Comparison of ENCODE assay signal across 8 cellular contexts in genomic region chr3:45795882-45796765, GRCh38. TPM values are rescaled to one million over a fixed set of nuclear protein-coding genes. Genes with fewer than 3 reads are reported as not detected.
DNase-seq lines count a peak whose midpoint lies in the region; ATAC-seq and TF ChIP-seq lines count a peak whose summit lies in the region.

A gene with protein sequence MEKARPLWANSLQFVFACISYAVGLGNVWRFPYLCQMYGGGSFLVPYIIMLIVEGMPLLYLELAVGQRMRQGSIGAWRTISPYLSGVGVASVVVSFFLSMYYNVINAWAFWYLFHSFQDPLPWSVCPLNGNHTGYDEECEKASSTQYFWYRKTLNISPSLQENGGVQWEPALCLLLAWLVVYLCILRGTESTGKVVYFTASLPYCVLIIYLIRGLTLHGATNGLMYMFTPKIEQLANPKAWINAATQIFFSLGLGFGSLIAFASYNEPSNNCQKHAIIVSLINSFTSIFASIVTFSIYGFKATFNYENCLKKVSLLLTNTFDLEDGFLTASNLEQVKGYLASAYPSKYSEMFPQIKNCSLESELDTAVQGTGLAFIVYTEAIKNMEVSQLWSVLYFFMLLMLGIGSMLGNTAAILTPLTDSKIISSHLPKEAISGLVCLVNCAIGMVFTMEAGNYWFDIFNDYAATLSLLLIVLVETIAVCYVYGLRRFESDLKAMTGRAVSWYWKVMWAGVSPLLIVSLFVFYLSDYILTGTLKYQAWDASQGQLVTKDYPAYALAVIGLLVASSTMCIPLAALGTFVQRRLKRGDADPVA (minus strand): TSS chr3:45796536. CDS start chr3:45796419, 117 bp downstream.

- POLR2A ChIA-PET in Caco-2 (lab: Charles Lee): no interaction called here
- POLR2A ChIA-PET in T-cell (lab: Charles Lee): no interaction called here
- POLR2A ChIA-PET in PC-9 (lab: Charles Lee; ENCODE audit: unreplicated experiment): no interaction called here

- CTCF ChIA-PET in Caco-2 (lab: Charles Lee): no interaction called here
- CTCF ChIA-PET in T-cell (lab: Charles Lee): no interaction called here
- CTCF ChIA-PET in PC-9 (lab: Charles Lee): no interaction called here

- H3K9me2 ChIP-seq in PC-9 (ENCODE audit: insufficient read depth): no peaks in the 10 kb centered on the region

- peak in 3 of 4 experiments; percentile 33 to 55 (median 45) for ATAC-seq in T-cell (replicated peaks in 1 of 4)
- peak; percentile 25 for ATAC-seq in omental fat pad (ENCODE audit: low FRiP score)
- no peak for ATAC-seq in HG02798 (IDR thresholded peaks at IDR 0.05; ENCODE audit: poor library complexity, unreplicated experiment)

- no peaks in the 10 kb centered on the region for H3K4me1 ChIP-seq in Caco-2
- H3K4me1 ChIP-seq in PC-9 (replicated peaks; ENCODE audit: insufficient read depth): peaks cover 8% of the 10 kb centered on the region; the same call in 1 of the 2 replicates

- DNase-seq in Caco-2 (peak; percentile 43 to 54), T-cell (peak in 5 of 34 experiments; percentile 1 to 13 (median 4)), fibroblast of mammary gland (ENCODE audit: low read depth) (no peak), omental fat pad (ENCODE audit: low spot score) (no peak), PC-9 (no peak), NCI-H1417 treated with DMSO at 0.1 percent for 48 hours (lab: John Stamatoyannopoulos, UW) (no peak), SIG-M5 (lab: John Stamatoyannopoulos, UW) (no peak)

- no peaks in the 10 kb centered on the region for H3K9me3 ChIP-seq in Caco-2
- no peaks in the 10 kb centered on the region for H3K9me3 ChIP-seq in PC-9 (ENCODE audit: insufficient read depth, low read depth)

- H3K79me2 ChIP-seq in PC-9 (ENCODE audit: low read depth): no peaks in the 10 kb centered on the region

- H3F3A ChIP-seq in PC-9 (ENCODE audit: insufficient read depth, low read depth): peaks cover 7% of the 10 kb centered on the region; the same call in 1 of the 2 replicates

- H3K36me3 ChIP-seq in Caco-2 (ENCODE audit: control insufficient read depth, insufficient read depth, low read length) (no peaks in the 10 kb centered on the region; the same call in 1 of the 2 replicates), PC-9 (ENCODE audit: low read depth) (no peaks in the 10 kb centered on the region)

- H3K4me1 Mint-ChIP-seq in Caco-2 (ENCODE audit: low read depth, unreplicated experiment) (peaks cover 5% of the 10 kb centered on the region), T-cell (peaks cover 13 to 19% (median 17%) of the 10 kb centered on the region in 3 donors)

- intact Hi-C loops in Caco-2 (cut with micrococcal nuclease; ENCODE audit: unreplicated experiment): no loop called here
- intact Hi-C loops in PC-9 (cut with micrococcal nuclease; ENCODE audit: unreplicated experiment): no loop called here

- H3K27ac ChIP-seq in PC-9: no peak within 1 kb of the TSS

- peaks cover 4% of the 10 kb centered on the region for H3K27me3 Mint-ChIP-seq in Caco-2 (ENCODE audit: insufficient read depth, unreplicated experiment)
- peaks cover 41 to 62% of the 10 kb centered on the region in 2 donors for H3K27me3 Mint-ChIP-seq in T-cell

- H3K4me2 ChIP-seq in PC-9: no peak within 1 kb of the TSS

- H3K36me3 Mint-ChIP-seq in Caco-2 (ENCODE audit: insufficient read depth, unreplicated experiment) (no peaks in the 10 kb centered on the region), T-cell (no peaks in the 10 kb centered on the region)

- H3K27me3 ChIP-seq in Caco-2 (replicated peaks; ENCODE audit: control insufficient read depth, insufficient read depth, low read length): no peaks in the 10 kb centered on the region
- H3K27me3 ChIP-seq in PC-9 (ENCODE audit: insufficient read depth, low read depth): no peaks in the 10 kb centered on the region

- TF ChIP-seq CTCF in Caco-2 (IDR thresholded peaks at IDR 0.05; ENCODE audit: insufficient read depth in 1 of 2, low read depth in 1 of 2, low read length in 1 of 2, severe bottlenecking in 1 of 2, unreplicated experiment in 1 of 2) (no peak), fibroblast of mammary gland (conservative IDR thresholded peaks at IDR 0.05; ENCODE audit: control insufficient read depth, insufficient read depth, low read depth, low read length) (no peak), omental fat pad (IDR thresholded peaks at IDR 0.05) (no peak), PC-9 (conservative IDR thresholded peaks at IDR 0.05) (no peak)

- H3K4me3 Mint-ChIP-seq in Caco-2 (ENCODE audit: unreplicated experiment): peak within 1 kb of the TSS; percentile 67
- peak within 1 kb of the TSS; percentile 59 to 75 (median 73) for H3K4me3 Mint-ChIP-seq in T-cell

- H2AFZ ChIP-seq in PC-9: no peak within 1 kb of the TSS

- H3K9me3 Mint-ChIP-seq in Caco-2 (ENCODE audit: unreplicated experiment) (no peaks in the 10 kb centered on the region), T-cell (no peaks in the 10 kb centered on the region)

- no peak within 1 kb of the TSS for H3K27ac Mint-ChIP-seq in Caco-2 (ENCODE audit: unreplicated experiment)
- H3K27ac Mint-ChIP-seq in T-cell: no peak within 1 kb of the TSS

- no peaks in the 10 kb centered on the region for H4K20me1 ChIP-seq in PC-9 (ENCODE audit: insufficient read depth)

- no TSS peak for BruUV-seq in Caco-2 (replicated peaks; lab: Mats Ljungman, UMichigan)
- BruUV-seq in PC-9 (replicated peaks; lab: Mats Ljungman, UMichigan): no TSS peak

- H3K4me3 ChIP-seq in Caco-2 (ENCODE audit: low read depth, low read length) (peak within 1 kb of the TSS; percentile 64), fibroblast of mammary gland (ENCODE audit: control insufficient read depth, low read depth, low read length) (peak within 1 kb of the TSS; percentile 1), PC-9 (no peak within 1 kb of the TSS)

RNA-seq across cellular contexts. Expression of the gene that starts here (rescaled TPM):
- total RNA-seq in Caco-2 (2022): 0.39 and 1.4 TPM in 2 replicates
- total RNA-seq in T-cell: under 1 TPM in 4 of 5 donors, not detected in 1; 0.12 to 0.44 (median 0.24) TPM
- total RNA-seq in omental fat pad: under 1 TPM in 3 of 4 donors, not detected in 1; 0.09 to 0.72 (median 0.38) TPM
- not detected in 2 replicates for total RNA-seq in PC-9 (2021)

Comparison
In these comparisons a context has a peak if more than half of its experiments do, and no peak if none do; other contexts are left out.
1. Peak in ATAC-seq in T-cell; RNA of the gene not detected or under 1 TPM.
2. Peak in ATAC-seq in omental fat pad; RNA of the gene not detected or under 1 TPM.
3. DNase-seq: peak in Caco-2 (2 of 2); none in fibroblast of mammary gland (single experiment), omental fat pad (single experiment), PC-9 (0 of 2), NCI-H1417 treated with DMSO at 0.1 percent for 48 hours (single experiment) and SIG-M5 (single experiment).